1 cellular context compared by ENCODE assay signal in the genomic region with DNA sequence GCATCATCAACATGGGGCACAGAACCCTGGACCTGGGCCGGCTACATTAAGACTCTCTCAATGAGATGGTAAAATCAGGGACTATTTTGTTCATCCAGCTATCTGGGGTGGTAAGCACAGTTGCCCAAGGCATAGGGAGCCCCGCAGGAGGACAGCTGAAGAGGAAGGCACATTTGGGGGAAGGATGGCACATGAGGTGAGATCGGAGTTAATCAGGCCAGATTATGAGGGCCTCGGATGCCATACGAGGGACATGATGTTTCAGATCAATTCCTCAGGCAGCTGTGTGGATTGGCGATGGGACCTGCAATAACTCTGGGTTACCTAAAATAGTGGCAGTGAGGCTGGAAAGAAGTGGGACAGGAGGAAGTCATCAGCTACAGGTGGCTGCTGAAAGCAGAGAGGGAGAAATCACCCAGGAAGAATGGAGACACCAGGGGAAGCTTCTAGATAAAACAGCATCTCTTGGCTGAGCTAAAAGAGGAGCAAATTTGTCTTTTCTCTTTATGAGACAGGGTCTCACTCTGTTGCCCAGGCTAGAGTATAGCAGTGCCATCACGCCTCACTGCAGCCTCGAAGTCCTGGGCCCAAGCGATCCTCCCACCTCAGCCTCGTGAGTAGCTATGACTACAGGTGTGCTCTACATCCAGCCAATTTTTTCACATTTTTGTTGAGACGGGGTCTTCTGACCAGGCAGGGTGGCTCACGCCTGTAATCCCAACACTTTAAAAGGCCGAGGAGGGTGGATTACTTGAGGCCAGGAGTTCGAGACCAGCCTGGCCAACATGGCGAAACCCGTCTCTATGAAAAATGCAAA.
A peak's percentile ranks its signal among the peaks of the same experiment; 100 is the strongest.
TF ChIP-seq lines count a peak whose summit lies in the region.

No MANE protein-coding gene starts in this region.

TF ChIP-seq in H1, 55 proteins besides CTCF, POLR2A, EP300 and RAD21:
- TF ChIP-seq BACH1 (IDR thresholded peaks at IDR 0.05; ENCODE audit: low read length) (no peak), HDAC2 (IDR thresholded peaks at IDR 0.05; ENCODE audit: borderline replicate concordance in 1 of 2, low read depth in 2 of 2, low read length in 2 of 2) (no peak), KDM5A (IDR thresholded peaks at IDR 0.05; ENCODE audit: low read length) (no peak), POLR2AphosphoS5 (IDR thresholded peaks at IDR 0.05; ENCODE audit: low read depth, low read length) (peak; percentile 62), RXRA (IDR thresholded peaks at IDR 0.05; ENCODE audit: insufficient read depth, low read depth, low read length) (no peak), SP4 (IDR thresholded peaks at IDR 0.05; ENCODE audit: low read length) (no peak), KDM1A (IDR thresholded peaks at IDR 0.05; ENCODE audit: borderline replicate concordance, low read length) (0 out of 2 replicates have a peak, but pooled peaks have one; percentile 15), TAF7 (optimal IDR thresholded peaks at IDR 0.05; ENCODE audit: borderline replicate concordance, low read depth, low read length) (no peak)
- TF ChIP-seq, protein P1, sequence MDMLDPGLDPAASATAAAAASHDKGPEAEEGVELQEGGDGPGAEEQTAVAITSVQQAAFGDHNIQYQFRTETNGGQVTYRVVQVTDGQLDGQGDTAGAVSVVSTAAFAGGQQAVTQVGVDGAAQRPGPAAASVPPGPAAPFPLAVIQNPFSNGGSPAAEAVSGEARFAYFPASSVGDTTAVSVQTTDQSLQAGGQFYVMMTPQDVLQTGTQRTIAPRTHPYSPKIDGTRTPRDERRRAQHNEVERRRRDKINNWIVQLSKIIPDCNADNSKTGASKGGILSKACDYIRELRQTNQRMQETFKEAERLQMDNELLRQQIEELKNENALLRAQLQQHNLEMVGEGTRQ (IDR thresholded peaks at IDR 0.05; ENCODE audit: low read length): no peak
